1 cellular context compared by ENCODE assay signal in the genomic region with DNA sequence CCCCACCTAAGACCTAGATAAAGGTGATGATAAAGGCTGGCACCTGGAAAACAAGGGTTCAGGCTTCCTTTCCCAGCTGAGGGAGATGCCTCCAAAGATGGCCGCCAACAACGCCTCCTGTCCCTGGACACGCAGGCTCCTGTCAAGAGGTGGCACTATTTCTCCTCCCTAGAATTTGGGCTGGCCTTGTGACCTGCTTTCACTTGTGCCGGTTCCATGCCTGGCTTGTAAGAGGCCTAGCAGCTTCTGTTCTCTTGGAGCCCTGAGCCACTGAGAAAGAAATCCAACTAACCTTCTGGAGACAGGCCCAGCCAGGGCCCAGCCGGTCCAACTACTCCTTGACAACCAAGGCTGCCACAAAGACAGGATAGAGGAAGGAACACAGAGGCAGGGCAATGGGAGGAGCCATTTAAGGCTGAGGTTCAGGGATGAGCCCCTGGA.
TF ChIP-seq lines count a peak whose summit lies in the region.

No MANE protein-coding gene starts in this region.

TF ChIP-seq in IMR-90, 13 proteins besides CTCF, POLR2A, EP300 and RAD21:
- TF ChIP-seq CHD1 (IDR thresholded peaks at IDR 0.05; ENCODE audit: low read depth, low read length) (no peak), SMC3 (IDR thresholded peaks at IDR 0.05; ENCODE audit: low read depth, low read length) (peak; percentile 70), USF2 (IDR thresholded peaks at IDR 0.05; ENCODE audit: low read depth, low read length) (peak; percentile 22; the same call in 1 of the 2 replicates)
